In genomic region chr11:71927813-71928738, GRCh38 we compare ENCODE assay signal across 8 cellular contexts. TPM values are rescaled to one million over a fixed set of nuclear protein-coding genes. Genes with fewer than 3 reads are reported as not detected.
DNase-seq lines count a peak whose midpoint lies in the region; ATAC-seq and TF ChIP-seq lines count a peak whose summit lies in the region.

XNDC1N (minus strand) TSS chr11:71928594; CDS start chr11:71923353, 5,241 bp downstream.

- ATAC-seq in GM19043 (IDR thresholded peaks at IDR 0.05; ENCODE audit: low read depth, unreplicated experiment) (peak; percentile 58), HG03280 (IDR thresholded peaks at IDR 0.05; ENCODE audit: unreplicated experiment) (peak; percentile 78), activated B cell treated with CpG ODN at 0.5 μM for 24 hours (ENCODE audit: low read depth) (peak; percentile 77)

- H3K9ac ChIP-seq in liver (ENCODE audit: low read depth in 1 of 2, low read length in 2 of 2) = peak within 1 kb of the TSS; percentile 85 to 88

- WGBS in liver = under 1% methylated on average over 41 of the region's 41 CpGs

- H3K36me3 Mint-ChIP-seq in activated B cell treated with CpG ODN at 0.5 μM for 24 hours (ENCODE audit: low read depth) = peaks cover 17% of the 10 kb centered on the region

- H3K4me3 ChIP-seq in BJ (ENCODE audit: low read depth, low read length) (peak within 1 kb of the TSS; percentile 88), liver (ENCODE audit: low read depth in 1 of 3, low read length in 3 of 3) (peak within 1 kb of the TSS; percentile 71 to 100 (median 92))

- POLR2A ChIA-PET in BJ (lab: Charles Lee) = interaction anchor here (0.5 kb wide), 1 partner anchor 123 kb away, joined by 7 read pairs; no protein-coding TSS in a partner anchor
- POLR2A ChIA-PET in activated B cell treated with CpG ODN at 0.5 μM for 24 hours (lab: Charles Lee) = interaction anchor here (0.6 to 2.4 kb wide), 19 partner anchors 9 to 295 kb away, joined by 3 to 24 read pairs (median 6); partner anchors contain the start of gene ANAPC15

- no peaks in the 10 kb centered on the region for H3K9me3 Mint-ChIP-seq in activated B cell treated with CpG ODN at 0.5 μM for 24 hours

- TF ChIP-seq RAD21 in liver (IDR thresholded peaks at IDR 0.05) = no peak

- peak within 1 kb of the TSS; percentile 83 to 88 for H3K27ac ChIP-seq in liver (ENCODE audit: low read depth in 1 of 2, low read length in 2 of 2)

- H3K4me3 Mint-ChIP-seq in activated B cell treated with CpG ODN at 0.5 μM for 24 hours = peak within 1 kb of the TSS; percentile 95

- peak within 1 kb of the TSS; percentile 98 for H3K27ac Mint-ChIP-seq in activated B cell treated with CpG ODN at 0.5 μM for 24 hours

- intact Hi-C loops in activated B cell treated with CpG ODN at 0.5 μM for 24 hours (cut with micrococcal nuclease) = loop anchor here (1.0 to 5.0 kb wide), 7 partner anchors 34 to 884 kb away; partner anchors contain the start of genes ANAPC15, ATG16L2, INPPL1 and LRRC51

- no peaks in the 10 kb centered on the region for H3K27me3 Mint-ChIP-seq in activated B cell treated with CpG ODN at 0.5 μM for 24 hours

- H3K4me1 ChIP-seq in liver (ENCODE audit: control insufficient read depth in 4 of 4, insufficient read depth in 4 of 4, low read length in 3 of 4) = peaks cover 5 to 31% (median 24%) of the 10 kb centered on the region in 4 donors

- CTCF ChIA-PET in BJ (lab: Yijun Ruan, JAX) (interaction anchor here (1.1 to 1.7 kb wide), 3 partner anchors 15 to 163 kb away, joined by 3 to 6 read pairs (median 6); no protein-coding TSS in a partner anchor), activated B cell treated with CpG ODN at 0.5 μM for 24 hours (lab: Charles Lee) (interaction anchor here (0.7 to 1.5 kb wide), 4 partner anchors 17 to 128 kb away, joined by 3 to 7 read pairs (median 4); no protein-coding TSS in a partner anchor)

- no peaks in the 10 kb centered on the region for H3K9me3 ChIP-seq in liver (ENCODE audit: control insufficient read depth in 4 of 4, low read length in 3 of 4)

- H3K36me3 ChIP-seq in BJ (ENCODE audit: control insufficient read depth, insufficient read depth, low read length) (no peaks in the 10 kb centered on the region), liver (ENCODE audit: control insufficient read depth in 4 of 4, insufficient read depth in 3 of 4, low read depth in 1 of 4, low read length in 3 of 4) (peaks cover 0 to 3% (median 0%) of the 10 kb centered on the region in 4 donors)

- TF ChIP-seq CTCF in BJ (IDR thresholded peaks at IDR 0.05; ENCODE audit: insufficient read depth, low read depth, low read length) (no peak), activated B cell treated with CpG ODN at 0.5 μM for 24 hours (IDR thresholded peaks at IDR 0.05) (no peak), liver (IDR thresholded peaks at IDR 0.05; ENCODE audit: low read depth, low read length, missing input control) (no peak)

- peak; percentile 57 for DNase-seq in BJ (ENCODE audit: low read depth)
- peak; percentile 100 for DNase-seq in NCI-H2227 treated with DMSO at 0.1 percent for 48 hours (lab: John Stamatoyannopoulos, UW)
- peak; percentile 57 for DNase-seq in activated B cell treated with CpG ODN at 0.5 μM for 24 hours
- DNase-seq in dedifferentiated amniotic fluid mesenchymal stem cell (ENCODE audit: extremely low spot score) = peak; percentile 91
- DNase-seq in stimulated activated CD4-positive, alpha-beta T cell treated with anti-CD3 and anti-CD28 coated beads, TNF-alpha, amount 100 ng/mL, for 1 hour (ENCODE audit: low read depth in 3 of 3, low spot score in 1 of 3) = peak in 2 of 3 donors; percentile 46 to 51

- peaks cover 52% of the 10 kb centered on the region for H3K4me1 Mint-ChIP-seq in activated B cell treated with CpG ODN at 0.5 μM for 24 hours

- H3K27me3 ChIP-seq in BJ (ENCODE audit: control insufficient read depth, insufficient read depth, low read length) (no peaks in the 10 kb centered on the region), liver (ENCODE audit: control insufficient read depth in 4 of 4, insufficient read depth in 4 of 4, low read length in 3 of 4) (no peaks in the 10 kb centered on the region)

TF ChIP-seq in liver, 16 proteins besides CTCF, POLR2A, EP300 and RAD21:
- TF ChIP-seq JUND (IDR thresholded peaks at IDR 0.05) (peak in 1 of 2 donors; percentile 25), REST (IDR thresholded peaks at IDR 0.05) (no peak), SP1 (IDR thresholded peaks at IDR 0.05) (no peak), NR2F2 (IDR thresholded peaks at IDR 0.05) (no peak), FOXA1 (IDR thresholded peaks at IDR 0.05) (no peak), HNF4A (conservative IDR thresholded peaks at IDR 0.05) (peak in 1 of 2 donors; percentile 65), GABPA (IDR thresholded peaks at IDR 0.05 in 1 of 2, conservative IDR thresholded peaks at IDR 0.05 in 1 of 2) (peak; percentile 88 to 95), HNF4G (IDR thresholded peaks at IDR 0.05) (peak; percentile 18)
TF ChIP-seq in liver: peak in this region for 4.

RNA-seq across cellular contexts. Expression of gene XNDC1N, which starts in this region (rescaled TPM):
- polyA plus RNA-seq in BJ (2011; rRNA removed) = 3.3 and 4.5 TPM in 2 replicates
- polyA minus RNA-seq in BJ (2011; rRNA and poly(A)+ RNA removed) = 10.7 and 10.8 TPM in 2 replicates
- 18.4 and 20.8 TPM in 2 replicates for total RNA-seq in activated B cell treated with CpG ODN at 0.5 μM for 24 hours
- total RNA-seq in liver = 1 to 10 TPM; 5.6 to 7.9 TPM
- polyA plus RNA-seq in liver = 1 to 10 TPM in 1 of 2 donors, under 1 TPM in 1; 0.59 to 2.1 TPM

Comparison
In these comparisons a context has a peak if more than half of its experiments do, and no peak if none do; other contexts are left out.
1. Peak in every context shown above with its lines: DNase-seq, ATAC-seq, H3K4me3 ChIP-seq and H3K27ac ChIP-seq.
2. DNase-seq: peak in every context shown above with its lines; median percentile 100 in NCI-H2227 treated with DMSO at 0.1 percent for 48 hours; 91 in dedifferentiated amniotic fluid mesenchymal stem cell; 57 in BJ; 57 in activated B cell treated with CpG ODN at 0.5 μM for 24 hours; 48 in stimulated activated CD4-positive, alpha-beta T cell treated with anti-CD3 and anti-CD28 coated beads, TNF-alpha, amount 100 ng/mL, for 1 hour.